1 cellular context compared by ENCODE assay signal in the genomic region with DNA sequence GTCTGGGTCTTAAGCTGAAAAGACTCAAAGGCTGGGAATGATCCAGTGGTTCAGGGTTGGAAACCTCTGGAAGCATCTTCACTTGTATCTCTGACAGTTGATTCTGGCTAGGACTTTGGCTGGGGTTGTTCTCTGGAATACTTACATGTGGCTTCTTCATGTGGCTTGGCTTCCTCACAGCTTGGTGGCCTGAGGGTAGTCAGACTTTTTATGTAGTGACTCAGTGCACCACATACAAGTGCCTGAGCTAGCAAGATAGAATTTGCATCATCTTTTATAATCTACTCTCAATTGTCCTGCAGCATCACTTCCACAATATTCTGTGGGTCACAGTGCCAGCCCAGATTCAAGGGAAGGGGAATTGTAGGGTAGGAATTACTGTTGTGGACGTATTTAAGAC.
TF ChIP-seq lines count a peak whose summit lies in the region.

No MANE protein-coding gene starts in this region.

TF ChIP-seq in GM23338, 12 proteins besides CTCF, POLR2A, EP300 and RAD21 (continued from another document):
- TF ChIP-seq, protein P1, sequence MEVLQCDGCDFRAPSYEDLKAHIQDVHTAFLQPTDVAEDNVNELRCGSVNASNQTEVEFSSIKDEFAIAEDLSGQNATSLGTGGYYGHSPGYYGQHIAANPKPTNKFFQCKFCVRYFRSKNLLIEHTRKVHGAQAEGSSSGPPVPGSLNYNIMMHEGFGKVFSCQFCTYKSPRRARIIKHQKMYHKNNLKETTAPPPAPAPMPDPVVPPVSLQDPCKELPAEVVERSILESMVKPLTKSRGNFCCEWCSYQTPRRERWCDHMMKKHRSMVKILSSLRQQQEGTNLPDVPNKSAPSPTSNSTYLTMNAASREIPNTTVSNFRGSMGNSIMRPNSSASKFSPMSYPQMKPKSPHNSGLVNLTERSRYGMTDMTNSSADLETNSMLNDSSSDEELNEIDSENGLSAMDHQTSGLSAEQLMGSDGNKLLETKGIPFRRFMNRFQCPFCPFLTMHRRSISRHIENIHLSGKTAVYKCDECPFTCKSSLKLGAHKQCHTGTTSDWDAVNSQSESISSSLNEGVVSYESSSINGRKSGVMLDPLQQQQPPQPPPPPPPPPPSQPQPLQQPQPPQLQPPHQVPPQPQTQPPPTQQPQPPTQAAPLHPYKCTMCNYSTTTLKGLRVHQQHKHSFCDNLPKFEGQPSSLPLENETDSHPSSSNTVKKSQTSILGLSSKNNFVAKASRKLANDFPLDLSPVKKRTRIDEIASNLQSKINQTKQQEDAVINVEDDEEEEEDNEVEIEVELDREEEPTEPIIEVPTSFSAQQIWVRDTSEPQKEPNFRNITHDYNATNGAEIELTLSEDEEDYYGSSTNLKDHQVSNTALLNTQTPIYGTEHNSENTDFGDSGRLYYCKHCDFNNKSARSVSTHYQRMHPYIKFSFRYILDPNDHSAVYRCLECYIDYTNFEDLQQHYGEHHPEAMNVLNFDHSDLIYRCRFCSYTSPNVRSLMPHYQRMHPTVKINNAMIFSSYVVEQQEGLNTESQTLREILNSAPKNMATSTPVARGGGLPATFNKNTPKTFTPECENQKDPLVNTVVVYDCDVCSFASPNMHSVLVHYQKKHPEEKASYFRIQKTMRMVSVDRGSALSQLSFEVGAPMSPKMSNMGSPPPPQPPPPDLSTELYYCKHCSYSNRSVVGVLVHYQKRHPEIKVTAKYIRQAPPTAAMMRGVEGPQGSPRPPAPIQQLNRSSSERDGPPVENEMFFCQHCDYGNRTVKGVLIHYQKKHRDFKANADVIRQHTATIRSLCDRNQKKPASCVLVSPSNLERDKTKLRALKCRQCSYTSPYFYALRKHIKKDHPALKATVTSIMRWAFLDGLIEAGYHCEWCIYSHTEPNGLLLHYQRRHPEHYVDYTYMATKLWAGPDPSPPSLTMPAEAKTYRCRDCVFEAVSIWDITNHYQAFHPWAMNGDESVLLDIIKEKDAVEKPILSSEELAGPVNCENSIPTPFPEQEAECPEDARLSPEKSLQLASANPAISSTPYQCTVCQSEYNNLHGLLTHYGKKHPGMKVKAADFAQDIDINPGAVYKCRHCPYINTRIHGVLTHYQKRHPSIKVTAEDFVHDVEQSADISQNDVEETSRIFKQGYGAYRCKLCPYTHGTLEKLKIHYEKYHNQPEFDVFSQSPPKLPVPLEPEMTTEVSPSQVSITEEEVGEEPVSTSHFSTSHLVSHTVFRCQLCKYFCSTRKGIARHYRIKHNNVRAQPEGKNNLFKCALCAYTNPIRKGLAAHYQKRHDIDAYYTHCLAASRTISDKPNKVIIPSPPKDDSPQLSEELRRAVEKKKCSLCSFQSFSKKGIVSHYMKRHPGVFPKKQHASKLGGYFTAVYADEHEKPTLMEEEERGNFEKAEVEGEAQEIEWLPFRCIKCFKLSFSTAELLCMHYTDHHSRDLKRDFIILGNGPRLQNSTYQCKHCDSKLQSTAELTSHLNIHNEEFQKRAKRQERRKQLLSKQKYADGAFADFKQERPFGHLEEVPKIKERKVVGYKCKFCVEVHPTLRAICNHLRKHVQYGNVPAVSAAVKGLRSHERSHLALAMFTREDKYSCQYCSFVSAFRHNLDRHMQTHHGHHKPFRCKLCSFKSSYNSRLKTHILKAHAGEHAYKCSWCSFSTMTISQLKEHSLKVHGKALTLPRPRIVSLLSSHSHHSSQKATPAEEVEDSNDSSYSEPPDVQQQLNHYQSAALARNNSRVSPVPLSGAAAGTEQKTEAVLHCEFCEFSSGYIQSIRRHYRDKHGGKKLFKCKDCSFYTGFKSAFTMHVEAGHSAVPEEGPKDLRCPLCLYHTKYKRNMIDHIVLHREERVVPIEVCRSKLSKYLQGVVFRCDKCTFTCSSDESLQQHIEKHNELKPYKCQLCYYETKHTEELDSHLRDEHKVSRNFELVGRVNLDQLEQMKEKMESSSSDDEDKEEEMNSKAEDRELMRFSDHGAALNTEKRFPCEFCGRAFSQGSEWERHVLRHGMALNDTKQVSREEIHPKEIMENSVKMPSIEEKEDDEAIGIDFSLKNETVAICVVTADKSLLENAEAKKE (CRISPR knock-in tag; IDR thresholded peaks at IDR 0.05) = no peak
- TF ChIP-seq, protein P2, sequence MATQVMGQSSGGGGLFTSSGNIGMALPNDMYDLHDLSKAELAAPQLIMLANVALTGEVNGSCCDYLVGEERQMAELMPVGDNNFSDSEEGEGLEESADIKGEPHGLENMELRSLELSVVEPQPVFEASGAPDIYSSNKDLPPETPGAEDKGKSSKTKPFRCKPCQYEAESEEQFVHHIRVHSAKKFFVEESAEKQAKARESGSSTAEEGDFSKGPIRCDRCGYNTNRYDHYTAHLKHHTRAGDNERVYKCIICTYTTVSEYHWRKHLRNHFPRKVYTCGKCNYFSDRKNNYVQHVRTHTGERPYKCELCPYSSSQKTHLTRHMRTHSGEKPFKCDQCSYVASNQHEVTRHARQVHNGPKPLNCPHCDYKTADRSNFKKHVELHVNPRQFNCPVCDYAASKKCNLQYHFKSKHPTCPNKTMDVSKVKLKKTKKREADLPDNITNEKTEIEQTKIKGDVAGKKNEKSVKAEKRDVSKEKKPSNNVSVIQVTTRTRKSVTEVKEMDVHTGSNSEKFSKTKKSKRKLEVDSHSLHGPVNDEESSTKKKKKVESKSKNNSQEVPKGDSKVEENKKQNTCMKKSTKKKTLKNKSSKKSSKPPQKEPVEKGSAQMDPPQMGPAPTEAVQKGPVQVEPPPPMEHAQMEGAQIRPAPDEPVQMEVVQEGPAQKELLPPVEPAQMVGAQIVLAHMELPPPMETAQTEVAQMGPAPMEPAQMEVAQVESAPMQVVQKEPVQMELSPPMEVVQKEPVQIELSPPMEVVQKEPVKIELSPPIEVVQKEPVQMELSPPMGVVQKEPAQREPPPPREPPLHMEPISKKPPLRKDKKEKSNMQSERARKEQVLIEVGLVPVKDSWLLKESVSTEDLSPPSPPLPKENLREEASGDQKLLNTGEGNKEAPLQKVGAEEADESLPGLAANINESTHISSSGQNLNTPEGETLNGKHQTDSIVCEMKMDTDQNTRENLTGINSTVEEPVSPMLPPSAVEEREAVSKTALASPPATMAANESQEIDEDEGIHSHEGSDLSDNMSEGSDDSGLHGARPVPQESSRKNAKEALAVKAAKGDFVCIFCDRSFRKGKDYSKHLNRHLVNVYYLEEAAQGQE (IDR thresholded peaks at IDR 0.05; ENCODE audit: unreplicated experiment) = no peak
- no peak for TF ChIP-seq ZNF114 (CRISPR knock-in tag; IDR thresholded peaks at IDR 0.05)
